ENCODE assay signal across 8 cellular contexts in the genomic region with DNA sequence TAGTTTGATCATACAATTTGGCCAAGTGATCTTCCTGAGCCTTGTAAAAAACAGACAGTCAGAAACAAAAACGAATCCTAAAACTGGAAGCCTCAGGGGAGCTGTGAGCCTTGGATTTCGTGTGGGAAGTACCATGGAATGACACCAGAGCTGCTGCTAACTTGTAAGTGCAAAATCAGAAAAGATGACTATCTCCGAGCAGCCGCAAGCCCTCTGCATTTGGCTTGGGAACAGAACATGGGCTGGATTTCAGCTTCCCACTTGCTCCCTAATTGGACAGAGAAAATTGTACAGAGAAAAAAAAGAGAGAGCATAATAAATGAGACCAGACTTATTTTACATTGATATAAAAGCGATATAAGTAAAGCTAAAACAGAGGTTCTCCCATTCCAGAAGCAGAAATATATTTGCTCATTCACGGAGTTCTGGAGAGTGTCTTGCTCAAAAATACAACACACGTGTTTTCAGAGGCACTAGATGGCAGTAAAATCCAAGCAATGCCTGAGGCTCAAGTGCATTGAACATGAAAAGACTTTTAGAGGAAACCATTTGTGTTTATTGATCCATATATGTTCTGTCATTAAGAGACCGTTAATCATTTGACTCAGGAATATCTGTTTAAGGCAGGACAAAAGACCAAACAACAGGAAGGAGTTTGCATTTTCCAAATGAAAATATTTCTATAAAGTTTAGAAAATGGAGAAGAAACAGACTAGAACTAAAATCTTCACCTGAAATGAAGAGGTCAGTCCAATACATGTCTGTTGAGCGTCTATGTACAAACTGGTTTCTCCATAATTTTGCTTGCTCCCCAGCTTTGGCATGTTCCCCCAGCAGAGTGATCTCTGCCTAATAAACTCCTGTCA.
DNase-seq lines count a peak whose midpoint lies in the region; ATAC-seq, FAIRE-seq and TF ChIP-seq lines count a peak whose summit lies in the region.

No MANE protein-coding gene starts in this region.

- TF ChIP-seq EP300 in K562 (IDR thresholded peaks at IDR 0.05; ENCODE audit: low read length), result no peak

- peak overlapping the region; percentile 50 for H2AFZ ChIP-seq in K562 (ENCODE audit: low read depth, low read length)

- no peak for TF ChIP-seq POLR2A in K562 (conservative IDR thresholded peaks at IDR 0.05)
- TF ChIP-seq POLR2A in spleen (IDR thresholded peaks at IDR 0.05), result no peak

- no peaks in the 10 kb centered on the region for H4K20me1 ChIP-seq in K562 (replicated peaks; ENCODE audit: control insufficient read depth, insufficient read depth, low read length)

- intact Hi-C loops in K562 (cut with micrococcal nuclease) (loop anchor here (1.0 to 10.0 kb wide), 6 partner anchors 40 to 1321 kb away; a partner anchor contains a TSS), left lung (cut with DNase I) (no loop called here), spleen (cut with DNase I; ENCODE audit: low total_unique reads) (no loop called here)

- no peak overlapping the region for H3K4me3 ChIP-seq in K562
- H3K4me3 ChIP-seq in left lung, result no peak overlapping the region
- H3K4me3 ChIP-seq in spleen, result no peak overlapping the region

- WGBS in K562 (ENCODE audit: insufficient coverage, low coverage, missing lambda C conversion rate), result 24% methylated on average over 9 of the region's 9 CpGs
- 40 to 48% (median 45%) methylated on average over 9 of the region's 9 CpGs for WGBS in spleen, 5 donors

- in situ Hi-C loops in K562 (cut with MboI), result no loop called here

- peak; percentile 93 for ATAC-seq in K562
- peak; percentile 33 for ATAC-seq in left lung
- no peak for ATAC-seq in HG03045 (IDR thresholded peaks at IDR 0.05; ENCODE audit: unreplicated experiment)
- ATAC-seq in HG03460 (IDR thresholded peaks at IDR 0.05; ENCODE audit: unreplicated experiment), result no peak
- ATAC-seq in HG03520 (IDR thresholded peaks at IDR 0.05; ENCODE audit: unreplicated experiment), result no peak

- H3K27ac ChIP-seq in K562 (ENCODE audit: extremely low read depth, low read depth, low read length) (no peak overlapping the region), left lung (no peak overlapping the region), spleen (no peak overlapping the region)

- TF ChIP-seq CTCF in K562 (IDR thresholded peaks at IDR 0.05 in 2 of 3, conservative IDR thresholded peaks at IDR 0.05 in 1 of 3; ENCODE audit: insufficient read depth in 2 of 3, low read depth in 1 of 3, low read length in 3 of 3) (peak; percentile 69 to 84 (median 74)), left lung (IDR thresholded peaks at IDR 0.05) (no peak), spleen (IDR thresholded peaks at IDR 0.05 in 8 of 11, conservative IDR thresholded peaks at IDR 0.05 in 3 of 11) (peak in 4 of 11 experiments; percentile 6 to 30 (median 16))

- H3K4me2 ChIP-seq in K562 (ENCODE audit: insufficient read depth, low read length), result no peak overlapping the region

- CTCF ChIA-PET in K562 (lab: Yijun Ruan, JAX; ENCODE audit: low intra/inter-chr PET ratio), result interaction anchor here (0.6 to 2.4 kb wide), 6 partner anchors 49 to 1393 kb away, joined by 3 to 22 read pairs (median 4); no protein-coding TSS in a partner anchor

- DNase-seq in ELR (ENCODE audit: low read depth) (peak; percentile 53), MV-4-11 (lab: John Stamatoyannopoulos, UW) (peak; percentile 30), K562 (ENCODE audit: extremely low read depth in 1 of 4, low spot score in 3 of 4) (peak; percentile 29 to 67 (median 46)), left lung (no peak), spleen (no peak)

- POLR2A ChIA-PET in K562 (lab: Yijun Ruan, JAX), result no interaction called here

- 0 out of 4 replicates have a peak overlapping the region, but pooled peaks of 1 of the 2 experiments have one; percentile 8 for H3K9ac ChIP-seq in K562 (ENCODE audit: insufficient read depth in 1 of 2, low read depth in 2 of 2, low read length in 2 of 2)

- no peaks in the 10 kb centered on the region for H3K9me3 ChIP-seq in K562 (replicated peaks; ENCODE audit: control insufficient read depth, insufficient read depth, low read depth, low read length)
- H3K9me3 ChIP-seq in left lung, result no peaks in the 10 kb centered on the region
- no peaks in the 10 kb centered on the region for H3K9me3 ChIP-seq in spleen

- H3K9me1 ChIP-seq in K562 (ENCODE audit: control insufficient read depth, insufficient read depth, low read length), result no peaks in the 10 kb centered on the region

- H3K36me3 ChIP-seq in K562 (ENCODE audit: control insufficient read depth, insufficient read depth, low read length) (no peaks in the 10 kb centered on the region), left lung (no peaks in the 10 kb centered on the region), spleen (no peaks in the 10 kb centered on the region)

- FAIRE-seq in K562 (lab: Jason Lieb, UNC), result peak; percentile 77

- BruUV-seq in K562 (replicated peaks; lab: Mats Ljungman, UMichigan), result no TSS peak

- H3K27me3 ChIP-seq in K562 (ENCODE audit: control insufficient read depth in 2 of 2, insufficient read depth in 2 of 2, low read length in 2 of 2) (no peaks in the 10 kb centered on the region; a peak in 1 of 5 replicates), left lung (no peaks in the 10 kb centered on the region), spleen (replicated peaks in 1 of 7) (peaks cover 0 to 25% (median 0%) of the 10 kb centered on the region in 7 donors)

- peak; percentile 95 to 96 for TF ChIP-seq RAD21 in K562 (CRISPR knock-in tag; conservative IDR thresholded peaks at IDR 0.05 in 1 of 2, IDR thresholded peaks at IDR 0.05 in 1 of 2)

- H3K4me1 ChIP-seq in K562 (replicated peaks in 1 of 2; ENCODE audit: control insufficient read depth in 2 of 2, insufficient read depth in 2 of 2, low read length in 2 of 2), result peaks cover 0 to 3% of the 10 kb centered on the region in 2 experiments; a peak in 2 of 5 replicates
- no peaks in the 10 kb centered on the region for H3K4me1 ChIP-seq in left lung
- no peaks in the 10 kb centered on the region for H3K4me1 ChIP-seq in spleen

- H3K79me2 ChIP-seq in K562 (ENCODE audit: control insufficient read depth, insufficient read depth, low read length), result no peaks in the 10 kb centered on the region

TF ChIP-seq in K562, 482 proteins besides CTCF, POLR2A, EP300 and RAD21 (continues in another document):
- TF ChIP-seq TEAD1 (CRISPR knock-in tag; IDR thresholded peaks at IDR 0.05) (no peak), HNRNPK (IDR thresholded peaks at IDR 0.05; ENCODE audit: low read depth, low read length, poor library complexity, severe bottlenecking) (no peak), PPARD (CRISPR knock-in tag; IDR thresholded peaks at IDR 0.05) (no peak), COPS2 (conservative IDR thresholded peaks at IDR 0.05) (no peak), SMC3 (conservative IDR thresholded peaks at IDR 0.05; ENCODE audit: insufficient read depth, low read depth, low read length) (0 out of 2 replicates have a peak, but pooled peaks have one; percentile 54), MYBL2 (IDR thresholded peaks at IDR 0.05; ENCODE audit: low read depth) (no peak), MYBL2 (CRISPR knock-in tag; IDR thresholded peaks at IDR 0.05; ENCODE audit: borderline replicate concordance) (no peak)
- TF ChIP-seq, protein P1, sequence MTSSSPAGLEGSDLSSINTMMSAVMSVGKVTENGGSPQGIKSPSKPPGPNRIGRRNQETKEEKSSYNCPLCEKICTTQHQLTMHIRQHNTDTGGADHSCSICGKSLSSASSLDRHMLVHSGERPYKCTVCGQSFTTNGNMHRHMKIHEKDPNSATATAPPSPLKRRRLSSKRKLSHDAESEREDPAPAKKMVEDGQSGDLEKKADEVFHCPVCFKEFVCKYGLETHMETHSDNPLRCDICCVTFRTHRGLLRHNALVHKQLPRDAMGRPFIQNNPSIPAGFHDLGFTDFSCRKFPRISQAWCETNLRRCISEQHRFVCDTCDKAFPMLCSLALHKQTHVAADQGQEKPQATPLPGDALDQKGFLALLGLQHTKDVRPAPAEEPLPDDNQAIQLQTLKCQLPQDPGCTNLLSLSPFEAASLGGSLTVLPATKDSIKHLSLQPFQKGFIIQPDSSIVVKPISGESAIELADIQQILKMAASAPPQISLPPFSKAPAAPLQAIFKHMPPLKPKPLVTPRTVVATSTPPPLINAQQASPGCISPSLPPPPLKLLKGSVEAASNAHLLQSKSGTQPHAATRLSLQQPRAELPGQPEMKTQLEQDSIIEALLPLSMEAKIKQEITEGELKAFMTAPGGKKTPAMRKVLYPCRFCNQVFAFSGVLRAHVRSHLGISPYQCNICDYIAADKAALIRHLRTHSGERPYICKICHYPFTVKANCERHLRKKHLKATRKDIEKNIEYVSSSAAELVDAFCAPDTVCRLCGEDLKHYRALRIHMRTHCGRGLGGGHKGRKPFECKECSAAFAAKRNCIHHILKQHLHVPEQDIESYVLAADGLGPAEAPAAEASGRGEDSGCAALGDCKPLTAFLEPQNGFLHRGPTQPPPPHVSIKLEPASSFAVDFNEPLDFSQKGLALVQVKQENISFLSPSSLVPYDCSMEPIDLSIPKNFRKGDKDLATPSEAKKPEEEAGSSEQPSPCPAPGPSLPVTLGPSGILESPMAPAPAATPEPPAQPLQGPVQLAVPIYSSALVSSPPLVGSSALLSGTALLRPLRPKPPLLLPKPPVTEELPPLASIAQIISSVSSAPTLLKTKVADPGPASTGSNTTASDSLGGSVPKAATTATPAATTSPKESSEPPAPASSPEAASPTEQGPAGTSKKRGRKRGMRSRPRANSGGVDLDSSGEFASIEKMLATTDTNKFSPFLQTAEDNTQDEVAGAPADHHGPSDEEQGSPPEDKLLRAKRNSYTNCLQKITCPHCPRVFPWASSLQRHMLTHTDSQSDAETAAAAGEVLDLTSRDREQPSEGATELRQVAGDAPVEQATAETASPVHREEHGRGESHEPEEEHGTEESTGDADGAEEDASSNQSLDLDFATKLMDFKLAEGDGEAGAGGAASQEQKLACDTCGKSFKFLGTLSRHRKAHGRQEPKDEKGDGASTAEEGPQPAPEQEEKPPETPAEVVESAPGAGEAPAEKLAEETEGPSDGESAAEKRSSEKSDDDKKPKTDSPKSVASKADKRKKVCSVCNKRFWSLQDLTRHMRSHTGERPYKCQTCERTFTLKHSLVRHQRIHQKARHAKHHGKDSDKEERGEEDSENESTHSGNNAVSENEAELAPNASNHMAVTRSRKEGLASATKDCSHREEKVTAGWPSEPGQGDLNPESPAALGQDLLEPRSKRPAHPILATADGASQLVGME (CRISPR knock-in tag; IDR thresholded peaks at IDR 0.05), result no peak

Comparison
In these comparisons a context has a peak if more than half of its experiments do, and no peak if none do; other contexts are left out.
1. DNase-seq: peak in ELR (single experiment), MV-4-11 (single experiment) and K562 (4 of 4); none in left lung (0 of 2) and spleen (single experiment).
2. ATAC-seq: peak in K562 (single experiment) and left lung (single experiment); none in HG03045 (single experiment), HG03460 (single experiment) and HG03520 (single experiment).
3. CTCF ChIP-seq: peak in K562 (3 of 3); none in left lung (0 of 2).